Comparison of ENCODE assay signal across 10 cellular contexts in the genomic region with DNA sequence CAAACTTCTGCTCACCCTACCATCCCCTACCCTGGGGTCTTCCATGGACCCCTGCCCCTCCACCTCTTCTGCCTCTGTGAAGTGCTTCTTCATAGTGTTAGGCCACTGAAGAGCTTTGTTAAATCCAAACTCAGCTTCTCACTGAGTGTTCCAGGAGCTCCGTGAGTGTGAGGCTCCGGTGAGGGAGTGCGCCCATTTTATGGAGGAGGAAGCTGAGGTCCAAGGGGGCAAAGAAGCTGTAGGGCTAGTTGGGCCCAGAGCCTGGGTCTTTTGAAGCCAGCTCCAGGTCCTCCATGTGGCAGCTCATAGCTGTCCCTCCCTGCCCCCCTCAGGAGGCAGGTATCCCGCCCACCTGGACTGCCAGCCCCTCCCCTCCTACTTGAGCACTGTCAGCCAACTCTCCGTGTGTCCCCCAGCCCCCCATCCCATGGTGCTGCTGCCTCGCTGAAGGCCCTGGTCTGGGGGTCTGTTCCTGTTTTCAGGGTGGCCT. TPM values are rescaled to one million over a fixed set of nuclear protein-coding genes. Genes with fewer than 3 reads are reported as not detected.
A peak's percentile ranks its signal among the peaks of the same experiment; 100 is the strongest.
DNase-seq lines count a peak whose midpoint lies in the region; TF ChIP-seq lines count a peak whose summit lies in the region.
"Had no signal": no experiment of that assay in that cellular context is flagged by ENCODE, and none has a peak within 500 bp of the region (broad histone marks: within the 10 kb centered on the region; RNA-seq: fewer than 3 reads in every experiment).

No MANE protein-coding gene starts in this region.

- no peaks in the 10 kb centered on the region for H3K9me3 ChIP-seq in liver (ENCODE audit: control insufficient read depth in 4 of 4, low read length in 3 of 4)
- no peaks in the 10 kb centered on the region for H3K9me3 ChIP-seq in stomach smooth muscle (ENCODE audit: control insufficient read depth in 2 of 2, low read length in 2 of 2)

- no peak for TF ChIP-seq CTCF in liver (IDR thresholded peaks at IDR 0.05; ENCODE audit: low read depth, low read length, missing input control)

- no peak overlapping the region for H3K4me3 ChIP-seq in liver (ENCODE audit: low read depth in 1 of 3, low read length in 3 of 3)
- no peak overlapping the region for H3K4me3 ChIP-seq in stomach smooth muscle (ENCODE audit: low read length in 2 of 2)

- peak overlapping the region; percentile 76 to 80 for H3K27ac ChIP-seq in liver (ENCODE audit: low read depth in 1 of 2, low read length in 2 of 2)
- H3K27ac ChIP-seq in stomach smooth muscle (ENCODE audit: low read length) = peak overlapping the region; percentile 55

- H3K4me1 ChIP-seq in liver (ENCODE audit: control insufficient read depth in 4 of 4, insufficient read depth in 4 of 4, low read length in 3 of 4) (peaks cover 0 to 5% (median 0%) of the 10 kb centered on the region in 4 donors), stomach smooth muscle (ENCODE audit: control insufficient read depth, insufficient read depth, low read length) (peaks cover 44% of the 10 kb centered on the region)

- H3K36me3 ChIP-seq in liver (ENCODE audit: control insufficient read depth in 4 of 4, insufficient read depth in 3 of 4, low read depth in 1 of 4, low read length in 3 of 4) = no peaks in the 10 kb centered on the region
- no peaks in the 10 kb centered on the region for H3K36me3 ChIP-seq in stomach smooth muscle (ENCODE audit: control insufficient read depth in 2 of 2, insufficient read depth in 2 of 2, low read length in 2 of 2)

- H3K9ac ChIP-seq in liver (ENCODE audit: low read depth in 1 of 2, low read length in 2 of 2) (no peak overlapping the region), stomach smooth muscle (ENCODE audit: low read length in 2 of 2) (no peak overlapping the region)

- 73% methylated on average over 6 of the region's 6 CpGs for WGBS in liver

- no peak for TF ChIP-seq RAD21 in liver (IDR thresholded peaks at IDR 0.05)

- H3K27me3 ChIP-seq in liver (ENCODE audit: control insufficient read depth in 4 of 4, insufficient read depth in 4 of 4, low read length in 3 of 4) (no peaks in the 10 kb centered on the region), stomach smooth muscle (ENCODE audit: control insufficient read depth in 1 of 2, insufficient read depth in 2 of 2, low read length in 2 of 2) (peaks cover 4 to 8% of the 10 kb centered on the region in 2 donors)

- DNase-seq in activated CD4-positive, alpha-beta T cell treated with anti-CD3 and anti-CD28 coated beads for 4 hours = peak; percentile 44 to 47
- DNase-seq in activated CD4-positive, alpha-beta T cell treated with anti-CD3 and anti-CD28 coated beads, Interleukin-2, amount 50 U/mL, for 1 hour = no peak
- DNase-seq in activated CD8-positive, alpha-beta memory T cell treated with anti-CD3 and anti-CD28 coated beads, Interleukin-2, amount 50 U/mL, for 48 hours = peak; percentile 75
- no peak for DNase-seq in DMS79 treated with DMSO at 0.1 percent for 48 hours (lab: John Stamatoyannopoulos, UW)
- DNase-seq in effector CD4-positive, alpha-beta T cell = no peak
- DNase-seq in putamen (ENCODE audit: low spot score) = no peak
- DNase-seq: NCI-H226 had no signal

TF ChIP-seq in liver, 16 proteins besides CTCF, POLR2A, EP300 and RAD21:
- TF ChIP-seq NR2F2 (IDR thresholded peaks at IDR 0.05) = no peak
- TF ChIP-seq YY1 (IDR thresholded peaks at IDR 0.05) = no peak
- TF ChIP-seq GABPA (IDR thresholded peaks at IDR 0.05 in 1 of 2, conservative IDR thresholded peaks at IDR 0.05 in 1 of 2) = no peak
- TF ChIP-seq, protein P1, sequence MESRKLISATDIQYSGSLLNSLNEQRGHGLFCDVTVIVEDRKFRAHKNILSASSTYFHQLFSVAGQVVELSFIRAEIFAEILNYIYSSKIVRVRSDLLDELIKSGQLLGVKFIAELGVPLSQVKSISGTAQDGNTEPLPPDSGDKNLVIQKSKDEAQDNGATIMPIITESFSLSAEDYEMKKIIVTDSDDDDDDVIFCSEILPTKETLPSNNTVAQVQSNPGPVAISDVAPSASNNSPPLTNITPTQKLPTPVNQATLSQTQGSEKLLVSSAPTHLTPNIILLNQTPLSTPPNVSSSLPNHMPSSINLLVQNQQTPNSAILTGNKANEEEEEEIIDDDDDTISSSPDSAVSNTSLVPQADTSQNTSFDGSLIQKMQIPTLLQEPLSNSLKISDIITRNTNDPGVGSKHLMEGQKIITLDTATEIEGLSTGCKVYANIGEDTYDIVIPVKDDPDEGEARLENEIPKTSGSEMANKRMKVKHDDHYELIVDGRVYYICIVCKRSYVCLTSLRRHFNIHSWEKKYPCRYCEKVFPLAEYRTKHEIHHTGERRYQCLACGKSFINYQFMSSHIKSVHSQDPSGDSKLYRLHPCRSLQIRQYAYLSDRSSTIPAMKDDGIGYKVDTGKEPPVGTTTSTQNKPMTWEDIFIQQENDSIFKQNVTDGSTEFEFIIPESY (IDR thresholded peaks at IDR 0.05) = no peak
- no peak for TF ChIP-seq HNF4A (conservative IDR thresholded peaks at IDR 0.05)
- no peak for TF ChIP-seq FOXA1 (IDR thresholded peaks at IDR 0.05)
- no peak for TF ChIP-seq TAF1 (conservative IDR thresholded peaks at IDR 0.05)
- TF ChIP-seq, protein P2, sequence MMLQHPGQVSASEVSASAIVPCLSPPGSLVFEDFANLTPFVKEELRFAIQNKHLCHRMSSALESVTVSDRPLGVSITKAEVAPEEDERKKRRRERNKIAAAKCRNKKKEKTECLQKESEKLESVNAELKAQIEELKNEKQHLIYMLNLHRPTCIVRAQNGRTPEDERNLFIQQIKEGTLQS (IDR thresholded peaks at IDR 0.05) = no peak
- no peak for TF ChIP-seq SP1 (IDR thresholded peaks at IDR 0.05)
- TF ChIP-seq EGR1 (IDR thresholded peaks at IDR 0.05; ENCODE audit: low read depth in 2 of 2) = no peak
- no peak for TF ChIP-seq JUND (IDR thresholded peaks at IDR 0.05)
- TF ChIP-seq HNF4G (IDR thresholded peaks at IDR 0.05) = no peak
- no peak for TF ChIP-seq RXRA (IDR thresholded peaks at IDR 0.05)
- TF ChIP-seq FOXA2 (IDR thresholded peaks at IDR 0.05) = no peak
- TF ChIP-seq, protein P3, sequence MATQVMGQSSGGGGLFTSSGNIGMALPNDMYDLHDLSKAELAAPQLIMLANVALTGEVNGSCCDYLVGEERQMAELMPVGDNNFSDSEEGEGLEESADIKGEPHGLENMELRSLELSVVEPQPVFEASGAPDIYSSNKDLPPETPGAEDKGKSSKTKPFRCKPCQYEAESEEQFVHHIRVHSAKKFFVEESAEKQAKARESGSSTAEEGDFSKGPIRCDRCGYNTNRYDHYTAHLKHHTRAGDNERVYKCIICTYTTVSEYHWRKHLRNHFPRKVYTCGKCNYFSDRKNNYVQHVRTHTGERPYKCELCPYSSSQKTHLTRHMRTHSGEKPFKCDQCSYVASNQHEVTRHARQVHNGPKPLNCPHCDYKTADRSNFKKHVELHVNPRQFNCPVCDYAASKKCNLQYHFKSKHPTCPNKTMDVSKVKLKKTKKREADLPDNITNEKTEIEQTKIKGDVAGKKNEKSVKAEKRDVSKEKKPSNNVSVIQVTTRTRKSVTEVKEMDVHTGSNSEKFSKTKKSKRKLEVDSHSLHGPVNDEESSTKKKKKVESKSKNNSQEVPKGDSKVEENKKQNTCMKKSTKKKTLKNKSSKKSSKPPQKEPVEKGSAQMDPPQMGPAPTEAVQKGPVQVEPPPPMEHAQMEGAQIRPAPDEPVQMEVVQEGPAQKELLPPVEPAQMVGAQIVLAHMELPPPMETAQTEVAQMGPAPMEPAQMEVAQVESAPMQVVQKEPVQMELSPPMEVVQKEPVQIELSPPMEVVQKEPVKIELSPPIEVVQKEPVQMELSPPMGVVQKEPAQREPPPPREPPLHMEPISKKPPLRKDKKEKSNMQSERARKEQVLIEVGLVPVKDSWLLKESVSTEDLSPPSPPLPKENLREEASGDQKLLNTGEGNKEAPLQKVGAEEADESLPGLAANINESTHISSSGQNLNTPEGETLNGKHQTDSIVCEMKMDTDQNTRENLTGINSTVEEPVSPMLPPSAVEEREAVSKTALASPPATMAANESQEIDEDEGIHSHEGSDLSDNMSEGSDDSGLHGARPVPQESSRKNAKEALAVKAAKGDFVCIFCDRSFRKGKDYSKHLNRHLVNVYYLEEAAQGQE (IDR thresholded peaks at IDR 0.05) = no peak
- TF ChIP-seq, protein P4, sequence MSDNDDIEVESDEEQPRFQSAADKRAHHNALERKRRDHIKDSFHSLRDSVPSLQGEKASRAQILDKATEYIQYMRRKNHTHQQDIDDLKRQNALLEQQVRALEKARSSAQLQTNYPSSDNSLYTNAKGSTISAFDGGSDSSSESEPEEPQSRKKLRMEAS (IDR thresholded peaks at IDR 0.05) = no peak
TF ChIP-seq in liver: peak in this region for 0.

RNA-seq across cellular contexts. Expression of a gene that starts 6.0 kb away (rescaled TPM):
- 1 to 10 TPM; 7.0 to 7.4 TPM for total RNA-seq in liver
- polyA plus RNA-seq in liver = 1 to 10 TPM; 1.5 to 2.7 TPM

RNA-seq across cellular contexts. Expression of a gene that starts 34.2 kb away (rescaled TPM):
- total RNA-seq in liver = not detected
- polyA plus RNA-seq in liver = not detected
- total RNA-seq: A673 had no signal

Comparison
In these comparisons a context has a peak if more than half of its experiments do, and no peak if none do; other contexts are left out.
1. DNase-seq: peak in activated CD4-positive, alpha-beta T cell treated with anti-CD3 and anti-CD28 coated beads for 4 hours (2 of 2) and activated CD8-positive, alpha-beta memory T cell treated with anti-CD3 and anti-CD28 coated beads, Interleukin-2, amount 50 U/mL, for 48 hours (single experiment); none in activated CD4-positive, alpha-beta T cell treated with anti-CD3 and anti-CD28 coated beads, Interleukin-2, amount 50 U/mL, for 1 hour (single experiment), DMS79 treated with DMSO at 0.1 percent for 48 hours (single experiment), effector CD4-positive, alpha-beta T cell (single experiment) and putamen (single experiment).